Comparison of ENCODE assay signal across 8 cellular contexts in the genomic region with DNA sequence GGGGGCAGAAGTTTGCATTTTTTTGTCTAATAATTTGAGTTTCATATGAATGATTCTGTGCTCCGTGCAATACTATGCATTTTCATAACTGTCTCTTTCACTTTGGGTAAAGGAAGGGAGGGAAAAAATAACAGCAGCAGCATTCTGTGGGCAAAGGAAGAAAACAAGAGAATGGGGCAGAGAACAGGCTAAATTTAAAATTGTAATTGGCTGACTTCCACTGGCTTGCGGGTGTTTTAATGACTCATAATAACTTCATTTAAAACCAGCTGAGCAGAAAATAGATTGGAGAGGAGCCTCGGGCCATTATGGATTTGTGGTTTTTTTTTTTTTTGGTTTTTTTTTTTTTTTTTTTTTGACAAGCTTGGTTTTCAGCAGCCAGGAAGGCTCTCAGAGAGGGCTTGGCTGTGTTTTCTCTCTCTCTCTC.
A peak's percentile ranks its signal among the peaks of the same experiment; 100 is the strongest.
DNase-seq lines count a peak whose midpoint lies in the region; ATAC-seq and TF ChIP-seq lines count a peak whose summit lies in the region.

No MANE protein-coding gene starts in this region.

- DNase-seq in CD1c-positive myeloid dendritic cell (ENCODE audit: extremely low spot score) (peak; percentile 20), MG63 (peak; percentile 23), SK-N-SH (no peak), epidermal melanocyte (ENCODE audit: insufficient read length, low spot score) (peak; percentile 79), OCI-M2 (lab: John Stamatoyannopoulos, UW; ENCODE audit: unreplicated experiment) (no peak)
- no peak for DNase-seq in effector CD8-positive, alpha-beta T cell (lab: John Stamatoyannopoulos, UW)

- peaks cover 24 to 30% of the 10 kb centered on the region in 2 experiments for H3K4me1 ChIP-seq in SK-N-SH (ENCODE audit: control insufficient read depth in 1 of 2, insufficient read depth in 2 of 2, low read depth in 1 of 2, low read length in 1 of 2)

- no peak overlapping the region for H3K27ac ChIP-seq in SK-N-SH (ENCODE audit: low read depth in 2 of 2, low read length in 1 of 2)

- no peaks in the 10 kb centered on the region for H3F3A ChIP-seq in SK-N-SH (replicated peaks; ENCODE audit: insufficient read depth)

- H2AFZ ChIP-seq in SK-N-SH (ENCODE audit: low read depth): no peak overlapping the region

- peaks cover 76% of the 10 kb centered on the region for H3K27me3 Mint-ChIP-seq in nephron (ENCODE audit: low read depth)

- WGBS in SK-N-SH (ENCODE audit: low lambda C conversion rate): 11% methylated on average over 3 of the region's 3 CpGs

- TF ChIP-seq CTCF in SK-N-SH (IDR thresholded peaks at IDR 0.05): no peak
- TF ChIP-seq CTCF in nephron (IDR thresholded peaks at IDR 0.05; ENCODE audit: unreplicated experiment in 3 of 3): no peak

- no peak for ATAC-seq in HG03432 (IDR thresholded peaks at IDR 0.05; ENCODE audit: unreplicated experiment)

- H3K36me3 ChIP-seq in MG63: no peaks in the 10 kb centered on the region
- no peaks in the 10 kb centered on the region for H3K36me3 ChIP-seq in SK-N-SH (replicated peaks in 1 of 2; ENCODE audit: control insufficient read depth in 1 of 2, insufficient read depth in 2 of 2, low read length in 1 of 2)

- H3K27me3 ChIP-seq in MG63 (peaks cover 2% of the 10 kb centered on the region; the same call in 1 of the 2 replicates), SK-N-SH (ENCODE audit: insufficient read depth) (peaks cover 62% of the 10 kb centered on the region)

- no peak overlapping the region for H3K4me3 ChIP-seq in MG63
- H3K4me3 ChIP-seq in SK-N-SH (ENCODE audit: low read depth in 2 of 2, low read length in 1 of 2): no peak overlapping the region

- no peak overlapping the region for H3K9ac ChIP-seq in SK-N-SH

- H3K9me3 ChIP-seq in MG63 (no peaks in the 10 kb centered on the region), SK-N-SH (no peaks in the 10 kb centered on the region)

- TF ChIP-seq RAD21 in SK-N-SH (IDR thresholded peaks at IDR 0.05; ENCODE audit: low read length): no peak

- no peaks in the 10 kb centered on the region for H3K9me3 Mint-ChIP-seq in nephron

- TF ChIP-seq EP300 in SK-N-SH (IDR thresholded peaks at IDR 0.05; ENCODE audit: borderline replicate concordance in 1 of 2, low read depth in 1 of 2, low read length in 1 of 2): peak in 1 of 2 experiments; percentile 27; a peak in 1 of 4 replicates

- H4K20me1 ChIP-seq in SK-N-SH (ENCODE audit: insufficient read depth): peaks cover 25% of the 10 kb centered on the region

- no peaks in the 10 kb centered on the region for H3K9me2 ChIP-seq in SK-N-SH

- H3K27ac Mint-ChIP-seq in nephron: peak overlapping the region; percentile 4 to 41 (median 9)

- no peak overlapping the region for H3K4me2 ChIP-seq in SK-N-SH

- no peaks in the 10 kb centered on the region for H3K36me3 Mint-ChIP-seq in nephron (ENCODE audit: low read depth)

- H3K4me1 Mint-ChIP-seq in nephron: peaks cover 91% of the 10 kb centered on the region

- no peaks in the 10 kb centered on the region for H3K79me2 ChIP-seq in SK-N-SH (ENCODE audit: insufficient read depth)

- POLR2A ChIA-PET in SK-N-SH (lab: Yijun Ruan, JAX): no interaction called here

- CTCF ChIA-PET in SK-N-SH (lab: Yijun Ruan, JAX): interaction anchor here (1.3 to 2.6 kb wide), 4 partner anchors 25 to 131 kb away, joined by 3 to 10 read pairs (median 4); no protein-coding TSS in a partner anchor

- H3K4me3 Mint-ChIP-seq in nephron: peak overlapping the region in 1 of 3 experiments; percentile 41

TF ChIP-seq in SK-N-SH, 30 proteins besides CTCF, POLR2A, EP300 and RAD21:
- TF ChIP-seq MEF2A (IDR thresholded peaks at IDR 0.05; ENCODE audit: borderline replicate concordance, low read depth): peak; percentile 32; the same call in 1 of the 2 replicates
- peak; percentile 67 for TF ChIP-seq NFIC (IDR thresholded peaks at IDR 0.05; ENCODE audit: borderline replicate concordance)
- no peak for TF ChIP-seq GABPA (IDR thresholded peaks at IDR 0.05; ENCODE audit: low read depth)
- 0 out of 2 replicates have a peak, but pooled peaks have one; percentile 21 for TF ChIP-seq JUND (IDR thresholded peaks at IDR 0.05)
- TF ChIP-seq RCOR1 (IDR thresholded peaks at IDR 0.05; ENCODE audit: low read length): no peak
- TF ChIP-seq TCF12 (IDR thresholded peaks at IDR 0.05): peak; percentile 66

Comparison
In these comparisons a context has a peak if more than half of its experiments do, and no peak if none do; other contexts are left out.
1. DNase-seq: peak in CD1c-positive myeloid dendritic cell (single experiment), MG63 (single experiment) and epidermal melanocyte (single experiment); none in SK-N-SH (single experiment), OCI-M2 (single experiment) and effector CD8-positive, alpha-beta T cell (single experiment).